Comparison of ENCODE assay signal across 14 cellular contexts in the genomic region with DNA sequence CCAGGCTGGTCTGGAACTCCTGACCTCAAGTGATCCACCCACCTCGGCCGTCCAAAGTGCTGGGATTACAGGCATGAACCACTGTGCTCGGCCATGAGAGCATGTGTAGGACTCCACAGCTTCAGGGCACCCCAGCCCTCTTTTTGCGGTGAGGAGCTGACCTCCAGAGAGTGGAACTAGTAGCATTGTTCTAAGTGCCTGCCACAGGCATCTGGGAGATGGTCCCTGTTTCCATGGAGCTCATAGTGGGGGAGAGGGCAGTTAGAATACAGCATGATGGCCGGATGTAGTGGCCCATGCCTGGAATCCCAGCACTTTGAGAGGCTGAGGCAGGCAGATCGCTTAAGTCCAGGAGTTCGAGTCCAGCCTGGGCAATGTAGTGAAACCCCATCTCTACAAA.
"Had no signal": no experiment of that assay in that cellular context is flagged by ENCODE, and none has a peak within 500 bp of the region (broad histone marks: within the 10 kb centered on the region; RNA-seq: fewer than 3 reads in every experiment).

No MANE protein-coding gene starts in this region.

- H3K27ac ChIP-seq: left lung, parathyroid adenoma, tibial artery, VCaP had no signal

- H3K27me3 ChIP-seq: tibial artery, uterus had no signal

- H3K9me3 Mint-ChIP-seq: activated CD4-positive, alpha-beta memory T cell treated with anti-CD3 and anti-CD28 coated beads, Interleukin-2, amount 10 ng/mL, durations not matched to agents 7 days and 5 days; activated naive CD8-positive, alpha-beta T cell treated with anti-CD3 and anti-CD28 coated beads for 36 hours; activated T-cell treated with anti-CD3 and anti-CD28 coated beads, Interleukin-2, amount 50 U/mL, for 72 hours; dendritic cell treated with granulocyte-macrophage colony-stimulating factor and Interleukin-4, amounts not matched to agents 40 ng/mL and 50 ng/mL, for 4 days; naive B cell; stimulated activated effector memory CD8-positive, alpha-beta T cell treated with anti-CD3 and anti-CD28 coated beads, Interleukin-12 subunit alpha, Interleukin-12 subunit beta, amount 100 ng/mL, for 72 hours had no signal

- H3K9ac ChIP-seq: parathyroid adenoma had no signal

- H3K36me3 Mint-ChIP-seq: activated naive CD8-positive, alpha-beta T cell treated with anti-CD3 and anti-CD28 coated beads for 36 hours; naive B cell; stimulated activated effector memory CD8-positive, alpha-beta T cell treated with anti-CD3 and anti-CD28 coated beads, Interleukin-12 subunit alpha, Interleukin-12 subunit beta, amount 100 ng/mL, for 72 hours had no signal

- H3K4me3 ChIP-seq: left lung, tibial artery, uterus had no signal

- H3K4me3 Mint-ChIP-seq: activated CD4-positive, alpha-beta memory T cell treated with anti-CD3 and anti-CD28 coated beads, Interleukin-2, amount 10 ng/mL, durations not matched to agents 7 days and 5 days; activated naive CD8-positive, alpha-beta T cell treated with anti-CD3 and anti-CD28 coated beads for 36 hours; dendritic cell treated with granulocyte-macrophage colony-stimulating factor and Interleukin-4, amounts not matched to agents 40 ng/mL and 50 ng/mL, for 4 days; naive B cell; stimulated activated effector memory CD8-positive, alpha-beta T cell treated with anti-CD3 and anti-CD28 coated beads, Interleukin-12 subunit alpha, Interleukin-12 subunit beta, amount 100 ng/mL, for 72 hours had no signal

- H3K9me3 ChIP-seq: left lung, tibial artery, uterus had no signal

- H3K36me3 ChIP-seq: left lung, tibial artery, uterus had no signal

- H3K27ac Mint-ChIP-seq: activated T-cell treated with anti-CD3 and anti-CD28 coated beads, Interleukin-2, amount 50 U/mL, for 72 hours; dendritic cell treated with granulocyte-macrophage colony-stimulating factor and Interleukin-4, amounts not matched to agents 40 ng/mL and 50 ng/mL, for 4 days; stimulated activated effector memory CD8-positive, alpha-beta T cell treated with anti-CD3 and anti-CD28 coated beads, Interleukin-12 subunit alpha, Interleukin-12 subunit beta, amount 100 ng/mL, for 72 hours had no signal

- DNase-seq: activated CD4-positive, alpha-beta memory T cell treated with anti-CD3 and anti-CD28 coated beads, Interleukin-2, amount 10 ng/mL, durations not matched to agents 7 days and 5 days; activated CD8-positive, alpha-beta memory T cell treated with anti-CD3 and anti-CD28 coated beads, Interleukin-2, amount 50 U/mL, for 48 hours; activated gamma-delta T cell treated with Interleukin-2 at 50 U/mL for 16 hours; effector memory CD4-positive, alpha-beta T cell; left lung; naive B cell; tibial artery; uterus had no signal
